In the genomic region with DNA sequence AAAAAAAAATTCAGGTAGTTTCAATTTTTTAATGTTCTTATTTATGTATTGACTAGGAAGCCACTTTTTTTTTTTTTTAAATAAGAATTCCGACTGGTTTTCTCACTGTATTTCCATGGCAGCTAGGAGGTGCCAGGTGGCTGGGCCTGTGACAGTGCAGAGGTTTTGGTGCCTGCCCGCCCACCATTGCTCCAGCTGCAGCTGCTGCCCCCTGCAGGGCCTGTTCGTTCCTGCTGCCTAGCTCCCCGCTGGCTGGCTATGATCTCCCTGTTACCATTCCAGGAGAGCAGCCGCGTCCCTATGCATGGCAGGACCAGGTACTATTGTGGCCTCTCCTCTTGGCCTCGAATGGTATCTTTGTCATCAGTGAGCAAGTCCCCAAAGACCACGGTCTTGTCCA, we compare ENCODE assay signal across 8 cellular contexts. TPM values are rescaled to one million over a fixed set of nuclear protein-coding genes. Genes with fewer than 3 reads are reported as not detected.
A peak's percentile ranks its signal among the peaks of the same experiment; 100 is the strongest.
DNase-seq lines count a peak whose midpoint lies in the region; ATAC-seq and TF ChIP-seq lines count a peak whose summit lies in the region.
"Not testable (repeated sequence)": the region's sequence is repeated elsewhere in the genome, so short reads cannot be mapped to it uniquely, and the experiment has no call there.

No MANE protein-coding gene starts in this region.

- H3K9me3 ChIP-seq in OCI-LY7 (ENCODE audit: low read length), result not testable (repeated sequence)

- H3K4me3 ChIP-seq in AG09309 (ENCODE audit: control insufficient read depth, low read depth, low read length); OCI-LY7 (ENCODE audit: low read depth, low read length, poor library complexity, severe bottlenecking); kidney epithelial cell (ENCODE audit: low read depth, low read length): not testable (repeated sequence)

- peak overlapping the region; percentile 92 for H3K27ac Mint-ChIP-seq in chondrocyte (ENCODE audit: unreplicated experiment)

- not testable (repeated sequence) for H3K27ac ChIP-seq in OCI-LY7 (ENCODE audit: low read depth, low read length, poor library complexity, severe bottlenecking)

- peak; percentile 58 for TF ChIP-seq CTCF in AG09309 (IDR thresholded peaks at IDR 0.05; ENCODE audit: control insufficient read depth, insufficient read depth, low read depth, low read length, missing control alignments)
- peak; percentile 78 for TF ChIP-seq CTCF in OCI-LY7 (conservative IDR thresholded peaks at IDR 0.05; ENCODE audit: low read length)
- TF ChIP-seq CTCF in chondrocyte (IDR thresholded peaks at IDR 0.05), result peak; percentile 78
- peak; percentile 52 for TF ChIP-seq CTCF in kidney epithelial cell (IDR thresholded peaks at IDR 0.05; ENCODE audit: insufficient read depth, low read length, poor library complexity, severe bottlenecking)

- not testable (repeated sequence) for H3K36me3 Mint-ChIP-seq in chondrocyte (ENCODE audit: low read depth)

- CTCF ChIA-PET in OCI-LY7 (lab: Charles Lee; ENCODE audit: unreplicated experiment), result not testable (repeated sequence)

- H3K4me3 Mint-ChIP-seq in chondrocyte (ENCODE audit: unreplicated experiment), result peak overlapping the region; percentile 92

- intact Hi-C loops in OCI-LY7 (cut with micrococcal nuclease; ENCODE audit: unreplicated experiment), result not testable (repeated sequence)

- H3K4me1 ChIP-seq in OCI-LY7 (ENCODE audit: insufficient read depth, low read length, poor library complexity, severe bottlenecking), result peaks cover 18% of the 10 kb centered on the region

- H3K4me2 ChIP-seq in OCI-LY7 (ENCODE audit: low read length), result not testable (repeated sequence)

- not testable (repeated sequence) for H3K36me3 ChIP-seq in OCI-LY7 (ENCODE audit: insufficient read depth, low read length); kidney epithelial cell (ENCODE audit: control insufficient read depth, insufficient read depth, low read length)

- H3K4me1 Mint-ChIP-seq in chondrocyte (ENCODE audit: low read depth), result peaks cover 32% of the 10 kb centered on the region

- not testable (repeated sequence) for H3K27me3 Mint-ChIP-seq in chondrocyte (ENCODE audit: low read depth)

- DNase-seq in AG09309 (ENCODE audit: low read depth); chondrocyte (ENCODE audit: low spot score); kidney epithelial cell (ENCODE audit: low read depth): not testable (repeated sequence)
- peak; percentile 43 for DNase-seq in OCI-LY7 (ENCODE audit: low spot score)
- DNase-seq in activated CD8-positive, alpha-beta memory T cell treated with anti-CD3 and anti-CD28 coated beads for 1 hour (ENCODE audit: extremely low read depth in 1 of 2, low read depth in 1 of 2), result peak; percentile 28 to 34
- DNase-seq in stimulated activated CD4-positive, alpha-beta T cell treated with anti-CD3 and anti-CD28 coated beads, Interleukin-1b, Interleukin-23, amount 100 ng/mL, for 24 hours (ENCODE audit: low read depth in 4 of 4, low spot score in 1 of 4), result peak in 3 of 4 experiments; percentile 30 to 54 (median 43)

- not testable (repeated sequence) for H2AFZ ChIP-seq in OCI-LY7 (ENCODE audit: low read length)

- H3K9me3 Mint-ChIP-seq in chondrocyte (ENCODE audit: low read depth), result not testable (repeated sequence)

- not testable (repeated sequence) for H3K9me2 ChIP-seq in OCI-LY7 (ENCODE audit: insufficient read depth, low read length)

- H4K20me1 ChIP-seq in OCI-LY7 (ENCODE audit: insufficient read depth, low read length), result not testable (repeated sequence)

- not testable (repeated sequence) for BruUV-seq in OCI-LY7 (replicated peaks; lab: Mats Ljungman, UMichigan)

- not testable (repeated sequence) for H3K27me3 ChIP-seq in kidney epithelial cell (ENCODE audit: control insufficient read depth, insufficient read depth, low read length)

- POLR2A ChIA-PET in OCI-LY7 (lab: Charles Lee), result interaction anchor here (0.6 to 0.7 kb wide), 4 partner anchors 74 to 473 kb away, joined by 3 to 4 read pairs (median 3); no protein-coding TSS in a partner anchor

- not testable (repeated sequence) for H3K79me2 ChIP-seq in OCI-LY7 (ENCODE audit: insufficient read depth, low read depth, low read length)

- ATAC-seq in GM18868 (IDR thresholded peaks at IDR 0.05; ENCODE audit: unreplicated experiment) (peak; percentile 64), HG03520 (IDR thresholded peaks at IDR 0.05; ENCODE audit: unreplicated experiment) (peak; percentile 56)

RNA-seq across cellular contexts. Expression of a gene that starts 1.9 kb away (rescaled TPM):
- 11.7 and 13.5 TPM in 2 replicates for total RNA-seq in OCI-LY7 (2014; rRNA removed; shearing (Covaris generic))
- total RNA-seq in OCI-LY7 (2022) (6.8 and 7.9 TPM in 2 replicates), chondrocyte (38.0 to 48.5 TPM (median 46.4 TPM) in 3 replicates), kidney epithelial cell (19.2 and 26.2 TPM in 2 replicates)

RNA-seq across cellular contexts. Expression of a gene that starts 12.2 kb away (rescaled TPM):
- not detected in 2 replicates for total RNA-seq in OCI-LY7 (2014; rRNA removed; shearing (Covaris generic))
- total RNA-seq in OCI-LY7 (2022), result not detected in 2 replicates
- total RNA-seq in chondrocyte, result 0.27 TPM in 1 of 3 replicates, not detected in the others
- total RNA-seq in kidney epithelial cell, result 0.41 TPM in 1 of 2 replicates, not detected in the other

RNA-seq across cellular contexts. Expression of a gene that starts 20.8 kb away (rescaled TPM):
- not detected in 2 replicates for total RNA-seq in OCI-LY7 (2014; rRNA removed; shearing (Covaris generic))
- total RNA-seq in OCI-LY7 (2022) (not detected in 2 replicates), chondrocyte (1.4 to 4.3 TPM (median 4.0 TPM) in 3 replicates), kidney epithelial cell (4.3 and 5.1 TPM in 2 replicates)

RNA-seq across cellular contexts. Expression of a gene that starts 34.0 kb away (rescaled TPM):
- 0.88 and 1.9 TPM in 2 replicates for total RNA-seq in OCI-LY7 (2014; rRNA removed; shearing (Covaris generic))
- 1.8 and 2.3 TPM in 2 replicates for total RNA-seq in OCI-LY7 (2022)
- 12.0 to 15.7 TPM (median 14.8 TPM) in 3 replicates for total RNA-seq in chondrocyte
- 4.0 and 5.1 TPM in 2 replicates for total RNA-seq in kidney epithelial cell

RNA-seq across cellular contexts. Expression of a gene that starts 41.4 kb away (rescaled TPM):
- total RNA-seq in OCI-LY7 (2014; rRNA removed; shearing (Covaris generic)), result not detected in 2 replicates
- not detected in 2 replicates for total RNA-seq in OCI-LY7 (2022)
- not detected in 3 replicates for total RNA-seq in chondrocyte
- not detected in 2 replicates for total RNA-seq in kidney epithelial cell
